ENCODE assay signal across 26 cellular contexts in the genomic region with DNA sequence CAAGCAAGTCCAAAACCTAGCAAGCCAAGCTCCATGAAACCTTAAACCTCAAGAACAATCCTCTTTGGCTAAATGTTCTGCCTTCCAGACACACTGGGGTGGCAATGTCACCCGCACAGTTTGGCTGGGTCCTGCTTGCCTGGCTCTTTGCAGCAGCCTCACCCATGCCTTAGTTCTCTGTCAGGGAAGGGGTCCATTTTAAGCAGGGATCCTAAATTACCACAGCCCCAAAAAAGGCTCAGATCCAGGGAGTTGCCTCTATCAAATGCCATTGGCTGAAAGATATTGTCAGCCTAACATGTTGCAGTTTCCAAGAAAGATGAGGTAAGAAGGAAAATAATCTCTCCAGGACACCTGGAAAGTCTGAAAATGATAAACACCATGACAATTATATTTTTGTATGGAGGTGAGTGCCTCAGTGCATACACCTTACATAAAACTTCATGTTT.
"Had no signal": no experiment of that assay in that cellular context is flagged by ENCODE, and none has a peak within 500 bp of the region (broad histone marks: within the 10 kb centered on the region; RNA-seq: fewer than 3 reads in every experiment).

No MANE protein-coding gene starts in this region.

- H3K4me1 Mint-ChIP-seq: naive thymus-derived CD4-positive, alpha-beta T cell; stimulated activated naive CD8-positive, alpha-beta T cell treated with anti-CD3 and anti-CD28 coated beads, Interleukin-15, amount 100 ng/mL, for 72 hours had no signal

- H3K36me3 Mint-ChIP-seq: naive thymus-derived CD4-positive, alpha-beta T cell; natural killer cell treated with Interleukin-12 subunit alpha and Interleukin-12 subunit beta and Interleukin-15 and Interleukin-18, amount 100 ng/mL, for 72 hours; stimulated activated memory B cell treated with anti-CD40 and anti-IgM and Interleukin-4, amounts not matched to agents 10 μg/mL and 1 μg/mL and 100 μg/mL, for 72 hours; type B pancreatic cell had no signal

- ATAC-seq: left colon; left lung; mucosa of descending colon; naive thymus-derived CD4-positive, alpha-beta T cell; natural killer cell treated with Interleukin-12 subunit alpha and Interleukin-12 subunit beta and Interleukin-15 and Interleukin-18, amount 100 ng/mL, for 72 hours; pancreas; right cardiac atrium; stimulated activated memory B cell treated with anti-CD40 and anti-IgM and Interleukin-4, amounts not matched to agents 10 μg/mL and 1 μg/mL and 100 μg/mL, for 72 hours; stimulated activated naive CD8-positive, alpha-beta T cell treated with anti-CD3 and anti-CD28 coated beads, Interleukin-15, amount 100 ng/mL, for 72 hours had no signal

- H3K27me3 ChIP-seq: left lung, pancreas, sigmoid colon, spleen, tibial nerve, uterus had no signal

- H3K9me3 ChIP-seq: left lung, mucosa of descending colon, pancreas, prostate gland, sigmoid colon, spleen, tibial nerve, uterus had no signal

- H3K4me3 Mint-ChIP-seq: naive thymus-derived CD4-positive, alpha-beta T cell; natural killer cell treated with Interleukin-12 subunit alpha and Interleukin-12 subunit beta and Interleukin-15 and Interleukin-18, amount 100 ng/mL, for 72 hours; stimulated activated memory B cell treated with anti-CD40 and anti-IgM and Interleukin-4, amounts not matched to agents 10 μg/mL and 1 μg/mL and 100 μg/mL, for 72 hours; stimulated activated naive CD8-positive, alpha-beta T cell treated with anti-CD3 and anti-CD28 coated beads, Interleukin-15, amount 100 ng/mL, for 72 hours; type B pancreatic cell had no signal

- H3K27ac ChIP-seq: left lung, pancreas, prostate gland, sigmoid colon, spleen, tibial nerve, uterus had no signal

- H3K27me3 Mint-ChIP-seq: stimulated activated memory B cell treated with anti-CD40 and anti-IgM and Interleukin-4, amounts not matched to agents 10 μg/mL and 1 μg/mL and 100 μg/mL, for 72 hours; stimulated activated naive CD8-positive, alpha-beta T cell treated with anti-CD3 and anti-CD28 coated beads, Interleukin-15, amount 100 ng/mL, for 72 hours; type B pancreatic cell had no signal

- FAIRE-seq: keratinocyte, pancreas, small intestine had no signal

- H3K4me1 ChIP-seq: left lung, pancreas, prostate gland, sigmoid colon, spleen, uterus had no signal

- H3K4me3 ChIP-seq: left lung, lung, mucosa of descending colon, pancreas, prostate gland, sigmoid colon, spleen, tibial nerve, uterus had no signal

- DNase-seq: hippocampal formation; left colon; midbrain; mucosa of descending colon; naive thymus-derived CD4-positive, alpha-beta T cell; nucleus accumbens; pancreas; retina; right cardiac atrium; sigmoid colon; small intestine; spleen; stimulated activated CD4-positive, alpha-beta T cell treated with anti-CD3 and anti-CD28 coated beads, Interleukin-4, amount 100 ng/mL, for 24 hours; stimulated activated CD8-positive, alpha-beta memory T cell treated with anti-CD3 and anti-CD28 coated beads, Interleukin-4, amount 100 ng/mL, for 48 hours; stimulated activated naive CD4-positive, alpha-beta T cell treated with Interleukin-2 at 50 U/mL for 16 hours; stimulated activated naive CD8-positive, alpha-beta T cell treated with anti-CD3 and anti-CD28 coated beads, Interleukin-15, amount 100 ng/mL, for 72 hours; substantia nigra; uterus had no signal

- H3K36me3 ChIP-seq: left lung, pancreas, prostate gland, sigmoid colon, spleen, tibial nerve, uterus had no signal

- H3K9me3 Mint-ChIP-seq: natural killer cell treated with Interleukin-12 subunit alpha and Interleukin-12 subunit beta and Interleukin-15 and Interleukin-18, amount 100 ng/mL, for 72 hours; stimulated activated memory B cell treated with anti-CD40 and anti-IgM and Interleukin-4, amounts not matched to agents 10 μg/mL and 1 μg/mL and 100 μg/mL, for 72 hours; stimulated activated naive CD8-positive, alpha-beta T cell treated with anti-CD3 and anti-CD28 coated beads, Interleukin-15, amount 100 ng/mL, for 72 hours had no signal

- H3K27ac Mint-ChIP-seq: naive thymus-derived CD4-positive, alpha-beta T cell; natural killer cell treated with Interleukin-12 subunit alpha and Interleukin-12 subunit beta and Interleukin-15 and Interleukin-18, amount 100 ng/mL, for 72 hours; stimulated activated naive CD8-positive, alpha-beta T cell treated with anti-CD3 and anti-CD28 coated beads, Interleukin-15, amount 100 ng/mL, for 72 hours; type B pancreatic cell had no signal
